1 cellular context compared by ENCODE assay signal in the genomic region with DNA sequence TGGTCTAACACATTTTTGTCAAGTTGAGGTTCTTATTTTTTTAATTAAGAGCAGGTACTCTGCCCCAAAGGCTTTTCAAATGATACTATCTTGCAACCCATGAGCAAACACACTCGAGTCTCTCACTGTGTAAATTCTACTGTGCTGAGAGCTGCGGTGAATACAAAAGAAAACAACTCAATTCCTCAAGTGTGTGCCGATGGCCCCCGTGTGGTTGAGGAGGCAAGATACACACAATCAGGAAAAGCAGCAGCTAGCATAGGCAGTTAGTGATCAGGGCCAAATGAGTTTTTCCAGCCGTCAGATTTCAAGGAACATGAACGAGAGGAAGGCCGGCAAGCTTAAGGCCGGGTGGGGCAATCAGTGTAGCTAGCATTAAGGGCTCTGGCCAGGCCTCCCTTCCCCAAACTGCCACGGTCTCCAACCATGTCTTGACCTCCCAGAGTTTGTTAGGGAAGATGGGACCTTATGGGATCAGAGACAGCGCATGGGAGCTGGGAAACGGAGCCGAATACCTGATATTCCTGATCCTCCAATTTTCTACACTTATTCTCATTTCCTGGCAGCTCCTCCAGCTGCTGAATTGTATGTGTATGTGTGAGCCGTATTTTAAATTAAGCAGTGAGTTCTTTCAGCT.
TF ChIP-seq lines count a peak whose summit lies in the region.

No MANE protein-coding gene starts in this region.

TF ChIP-seq in K562, 482 proteins besides CTCF, POLR2A, EP300 and RAD21 (continued from another document):
- TF ChIP-seq ZNF785 (CRISPR knock-in tag; IDR thresholded peaks at IDR 0.05) (no peak), ZNF77 (CRISPR knock-in tag; IDR thresholded peaks at IDR 0.05) (no peak), ATF3 (IDR thresholded peaks at IDR 0.05) (no peak), ATF3 (CRISPR knock-in tag; conservative IDR thresholded peaks at IDR 0.05) (no peak), SMC3 (conservative IDR thresholded peaks at IDR 0.05; ENCODE audit: insufficient read depth, low read depth, low read length) (peak; percentile 61), LEF1 (IDR thresholded peaks at IDR 0.05) (no peak), OTX1 (CRISPR knock-in tag; IDR thresholded peaks at IDR 0.05) (no peak), ZNF232 (CRISPR knock-in tag; IDR thresholded peaks at IDR 0.05) (no peak), NFE2L1 (tag; IDR thresholded peaks at IDR 0.05; ENCODE audit: borderline replicate concordance, low read depth) (no peak), ZNF695 (CRISPR knock-in tag; IDR thresholded peaks at IDR 0.05) (no peak), ZNF551 (CRISPR knock-in tag; IDR thresholded peaks at IDR 0.05) (no peak), NFE2 (IDR thresholded peaks at IDR 0.05; ENCODE audit: low read depth) (no peak), STAG1 (CRISPR knock-in tag; IDR thresholded peaks at IDR 0.05; ENCODE audit: borderline replicate concordance) (peak; percentile 59; the same call in 1 of the 2 replicates), JUNB (CRISPR knock-in tag; conservative IDR thresholded peaks at IDR 0.05) (no peak), ELF4 (CRISPR knock-in tag; IDR thresholded peaks at IDR 0.05) (no peak), SMARCB1 (IDR thresholded peaks at IDR 0.05; ENCODE audit: insufficient read length, low read depth) (no peak), ETS1 (conservative IDR thresholded peaks at IDR 0.05; ENCODE audit: control insufficient read depth, low read depth, low read length) (no peak)
TF ChIP-seq in K562: peak in this region for 3.
